ENCODE assay signal across 8 cellular contexts in the genomic region with DNA sequence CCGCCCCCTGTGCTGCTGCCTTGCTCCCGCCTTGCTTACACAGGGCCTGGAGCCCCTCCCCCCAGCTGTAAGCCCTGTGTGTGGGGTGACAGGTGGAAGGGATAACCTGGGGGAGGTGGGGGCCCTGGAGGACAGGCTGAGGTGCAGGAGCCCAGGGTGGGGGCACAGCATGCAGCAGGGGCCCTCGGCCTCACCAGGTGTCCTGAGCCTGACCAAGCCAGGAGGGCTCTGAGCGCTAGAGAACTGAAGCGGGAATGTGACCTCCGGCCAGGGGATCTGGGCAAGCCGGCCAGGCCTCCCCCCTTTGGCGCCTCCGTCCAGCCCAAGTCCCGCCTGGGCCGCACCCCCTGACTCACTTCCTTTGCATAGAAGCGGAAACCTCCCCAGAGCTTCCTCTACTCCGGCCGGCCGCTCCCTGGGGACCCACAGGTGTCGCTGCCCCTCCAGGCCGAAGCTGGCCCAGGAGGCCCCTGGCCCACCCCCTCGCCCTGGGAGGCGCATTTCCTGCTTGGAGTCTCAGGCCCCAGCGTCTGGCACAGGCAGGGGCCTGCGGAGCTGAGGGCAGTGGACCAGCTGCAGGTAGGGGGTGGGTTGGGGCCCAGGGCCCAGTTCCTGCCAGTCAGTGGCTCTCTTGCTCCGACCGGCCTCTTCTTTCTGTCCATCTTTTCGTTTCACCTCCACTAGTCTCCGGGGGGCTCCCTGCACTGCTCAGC. TPM values are rescaled to one million over a fixed set of nuclear protein-coding genes. Genes with fewer than 3 reads are reported as not detected.
A peak's percentile ranks its signal among the peaks of the same experiment; 100 is the strongest.
DNase-seq lines count a peak whose midpoint lies in the region; ATAC-seq, FAIRE-seq and TF ChIP-seq lines count a peak whose summit lies in the region.

TOR4A (plus strand) TSS at position 398 of the 713 bp plus-strand sequence. CDS start 964 bp downstream, outside the sequence.

- H3K4me3 ChIP-seq in gastroesophageal sphincter, result peak within 1 kb of the TSS; percentile 21 to 53
- H3K4me3 ChIP-seq in neuronal stem cell (ENCODE audit: low read length in 2 of 2), result peak within 1 kb of the TSS in 1 of 2 donors; percentile 69

- H3K36me3 ChIP-seq in gastroesophageal sphincter (peaks cover 0 to 34% of the 10 kb centered on the region in 2 donors), neuronal stem cell (replicated peaks in 1 of 2; ENCODE audit: control insufficient read depth in 2 of 2, insufficient read depth in 2 of 2, low read length in 2 of 2) (peaks cover 16 to 19% of the 10 kb centered on the region in 2 donors)

- no peaks in the 10 kb centered on the region for H3K9me3 ChIP-seq in gastroesophageal sphincter
- H3K9me3 ChIP-seq in neuronal stem cell (replicated peaks in 1 of 2; ENCODE audit: control insufficient read depth in 2 of 2, insufficient read depth in 1 of 2, low read depth in 1 of 2, low read length in 2 of 2), result peaks cover 3 to 12% of the 10 kb centered on the region in 2 donors

- H4K91ac ChIP-seq in neuronal stem cell (ENCODE audit: low read depth, low read length, poor library complexity), result no peak within 1 kb of the TSS

- H3K79me1 ChIP-seq in neuronal stem cell (ENCODE audit: low read depth, low read length), result peaks cover 7% of the 10 kb centered on the region

- peak within 1 kb of the TSS; percentile 94 for H2BK120ac ChIP-seq in neuronal stem cell (ENCODE audit: low read depth, low read length)

- peak; percentile 65 to 72 for DNase-seq in activated T-cell treated with anti-CD3 and anti-CD28 coated beads, Interleukin-2, amount 50 U/mL, for 48 hours
- no peak for DNase-seq in neuronal stem cell (ENCODE audit: low spot score)
- DNase-seq in D721Med (ENCODE audit: insufficient read length, low spot score), result no peak
- no peak for DNase-seq in putamen (ENCODE audit: low spot score)

- H3K27me3 ChIP-seq in gastroesophageal sphincter, result peaks cover 86% of the 10 kb centered on the region
- peaks cover 0 to 39% (median 9%) of the 10 kb centered on the region in 3 experiments for H3K27me3 ChIP-seq in neuronal stem cell (ENCODE audit: control insufficient read depth in 3 of 3, insufficient read depth in 3 of 3, low read depth in 1 of 3, low read length in 3 of 3)

- peak within 1 kb of the TSS in 3 of 4 donors; percentile 78 to 85 (median 85) for H3K27ac ChIP-seq in gastroesophageal sphincter
- H3K27ac ChIP-seq in neuronal stem cell (replicated peaks; ENCODE audit: low read length), result peak within 1 kb of the TSS; percentile 59

- WGBS in gastroesophageal sphincter (ENCODE audit: low coverage in 1 of 2), 2 donors, result 35% methylated on average over 3 of the region's 25 CpGs; no CpG with 5 or more reads in 1 of the 2 donors
- no CpG with 5 or more reads among the region's 25 CpGs for WGBS in neuronal stem cell (ENCODE audit: extremely low coverage in 2 of 2, insufficient read length in 2 of 2, insufficient replicate concordance in 1 of 2), 2 donors

- H2AFZ ChIP-seq in neuronal stem cell (ENCODE audit: low read length), result no peak within 1 kb of the TSS

- H3K4me2 ChIP-seq in neuronal stem cell (ENCODE audit: insufficient read depth, low read length, poor library complexity, severe bottlenecking), result peak within 1 kb of the TSS; percentile 57

- H3K4ac ChIP-seq in neuronal stem cell (ENCODE audit: low read length), result peak within 1 kb of the TSS; percentile 66

- H3K23ac ChIP-seq in neuronal stem cell (ENCODE audit: low read depth, low read length, poor library complexity), result peak within 1 kb of the TSS; percentile 99

- peak within 1 kb of the TSS; percentile 97 for H3K14ac ChIP-seq in neuronal stem cell (ENCODE audit: low read length)

- peak within 1 kb of the TSS; percentile 73 for H2BK12ac ChIP-seq in neuronal stem cell (ENCODE audit: low read length)

- H2BK15ac ChIP-seq in neuronal stem cell (ENCODE audit: low read length), result peak within 1 kb of the TSS; percentile 96

- peak within 1 kb of the TSS; percentile 97 for H2AK5ac ChIP-seq in neuronal stem cell (ENCODE audit: low read depth, low read length)

- H2BK5ac ChIP-seq in neuronal stem cell (ENCODE audit: low read length), result peak within 1 kb of the TSS; percentile 75

- TF ChIP-seq POLR2A in GM10847 (IDR thresholded peaks at IDR 0.05; ENCODE audit: extremely low read depth, insufficient read length) (peak; percentile 43), gastroesophageal sphincter (IDR thresholded peaks at IDR 0.05) (peak; percentile 23 to 24)

- TF ChIP-seq EP300 in Ishikawa (IDR thresholded peaks at IDR 0.05; ENCODE audit: borderline replicate concordance), result 0 out of 2 replicates have a peak, but pooled peaks have one; percentile 17
- no peak for TF ChIP-seq EP300 in gastroesophageal sphincter (IDR thresholded peaks at IDR 0.05)

- TF ChIP-seq RAD21 in Ishikawa (IDR thresholded peaks at IDR 0.05; ENCODE audit: low read depth), result no peak; the same call in 1 of the 2 replicates

- no peak for FAIRE-seq in D721Med (lab: Jason Lieb, UNC)

- H4K8ac ChIP-seq in neuronal stem cell (ENCODE audit: low read depth, low read length), result peak within 1 kb of the TSS; percentile 82

- H3K18ac ChIP-seq in neuronal stem cell (ENCODE audit: low read length), result peak within 1 kb of the TSS; percentile 93

- TF ChIP-seq CTCF in gastroesophageal sphincter (IDR thresholded peaks at IDR 0.05), result peak in 1 of 4 experiments; percentile 16
- no peak for TF ChIP-seq CTCF in D721Med (IDR thresholded peaks at IDR 0.05; ENCODE audit: insufficient read depth, missing control alignments)

- ATAC-seq in GM21526 (IDR thresholded peaks at IDR 0.05; ENCODE audit: low FRiP score, unreplicated experiment) (peak; percentile 37), gastroesophageal sphincter (peak; percentile 83)

- H3K9ac ChIP-seq in neuronal stem cell (ENCODE audit: low read depth, low read length, poor library complexity), result peak within 1 kb of the TSS; percentile 77

- H3K4me1 ChIP-seq in gastroesophageal sphincter (peaks cover 0 to 42% (median 13%) of the 10 kb centered on the region in 3 donors), neuronal stem cell (ENCODE audit: control insufficient read depth in 2 of 2, insufficient read depth in 1 of 2, low read depth in 1 of 2, low read length in 2 of 2) (peaks cover 11 to 23% of the 10 kb centered on the region in 2 donors)

TF ChIP-seq in Ishikawa, 13 proteins besides CTCF, POLR2A, EP300 and RAD21:
- no peak for TF ChIP-seq REST (IDR thresholded peaks at IDR 0.05; ENCODE audit: low read depth)
- no peak for TF ChIP-seq CREB1 (IDR thresholded peaks at IDR 0.05; ENCODE audit: low read depth)
- 0 out of 2 replicates have a peak, but pooled peaks have one; percentile 25 for TF ChIP-seq ZBTB7A (IDR thresholded peaks at IDR 0.05; ENCODE audit: low read depth)
TF ChIP-seq in Ishikawa: peak in this region for 1.

RNA-seq across cellular contexts. Expression of gene TOR4A, which starts in this region (rescaled TPM):
- total RNA-seq in gastroesophageal sphincter, result 1 to 10 TPM; 4.7 to 7.4 (median 6.9) TPM
- polyA plus RNA-seq in neuronal stem cell (2013, experiment 1 of 2), result 3.1 TPM
- polyA plus RNA-seq in neuronal stem cell (2013, experiment 2 of 2), result 3.0 TPM

Comparison
In these comparisons a context has a peak if more than half of its experiments do, and no peak if none do; other contexts are left out.
1. DNase-seq: peak in activated T-cell treated with anti-CD3 and anti-CD28 coated beads, Interleukin-2, amount 50 U/mL, for 48 hours (2 of 2); none in neuronal stem cell (single experiment), D721Med (single experiment) and putamen (single experiment).